Comparison of ENCODE assay signal across 1 cellular context in the genomic region with DNA sequence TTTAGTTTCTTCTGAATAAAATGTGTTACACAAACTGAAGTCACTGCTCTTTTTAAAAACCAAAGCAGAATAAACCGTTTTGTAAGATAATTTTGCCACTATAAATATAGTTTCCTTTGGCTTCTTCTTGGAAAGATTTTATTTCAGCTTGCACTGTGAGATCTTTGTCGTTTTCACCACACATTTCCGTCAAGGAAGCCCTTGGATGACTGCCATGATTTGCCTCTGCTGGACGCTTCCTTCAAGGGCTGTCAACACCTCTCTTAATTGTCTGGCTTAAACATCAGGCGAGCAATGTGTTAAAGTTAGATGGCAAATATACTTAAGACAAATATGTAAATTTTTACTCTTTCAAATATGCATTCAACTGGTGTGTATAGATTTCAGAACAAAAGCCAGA.
TF ChIP-seq lines count a peak whose summit lies in the region.

No MANE protein-coding gene starts in this region.

TF ChIP-seq in SK-N-SH treated with all-trans-retinoic acid at 6 μM for 48 hours, 23 proteins besides CTCF, POLR2A, EP300 and RAD21 (continued from another document):
- no peak for TF ChIP-seq CSRNP3 (CRISPR knock-in tag; IDR thresholded peaks at IDR 0.05)
- TF ChIP-seq ZFP3 (CRISPR knock-in tag; IDR thresholded peaks at IDR 0.05): no peak
- no peak for TF ChIP-seq TSHZ2 (CRISPR knock-in tag; IDR thresholded peaks at IDR 0.05)
- TF ChIP-seq ZNF70 (CRISPR knock-in tag; IDR thresholded peaks at IDR 0.05): no peak
